In the genomic region with DNA sequence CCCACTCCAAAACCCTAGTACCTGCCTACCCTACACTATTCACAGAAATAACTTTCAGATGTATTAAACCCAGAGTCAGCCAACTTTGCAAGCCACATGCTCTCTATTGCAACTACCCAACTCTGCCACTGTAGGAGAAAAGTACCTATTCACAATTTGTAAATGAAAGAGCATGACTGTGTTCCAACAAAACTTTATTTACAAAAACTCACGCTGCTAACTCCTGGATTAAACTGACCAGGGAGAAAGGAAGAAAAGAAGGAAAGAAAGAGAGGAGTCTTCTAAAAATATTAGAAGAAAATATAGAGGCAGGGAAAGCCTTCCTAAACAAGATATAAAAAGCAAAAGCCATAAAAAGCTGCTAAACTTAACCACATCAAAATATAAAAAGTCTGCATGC, we compare ENCODE assay signal across 2 cellular contexts.
TF ChIP-seq lines count a peak whose summit lies in the region.

No MANE protein-coding gene starts in this region.

TF ChIP-seq in WTC11, 78 proteins besides CTCF, POLR2A, EP300 and RAD21:
- TF ChIP-seq NFE2L1 (CRISPR knock-in tag; IDR thresholded peaks at IDR 0.05) (no peak), JAZF1 (CRISPR knock-in tag; IDR thresholded peaks at IDR 0.05) (no peak), ETV6 (CRISPR knock-in tag; IDR thresholded peaks at IDR 0.05) (no peak), FOXK1 (CRISPR knock-in tag; IDR thresholded peaks at IDR 0.05) (no peak), NR3C1 (CRISPR knock-in tag; conservative IDR thresholded peaks at IDR 0.05; ENCODE audit: low read depth) (no peak), ELF4 (CRISPR knock-in tag; IDR thresholded peaks at IDR 0.05; ENCODE audit: low read depth) (no peak), ZNF416 (CRISPR knock-in tag; IDR thresholded peaks at IDR 0.05) (no peak), USF2 (CRISPR knock-in tag; IDR thresholded peaks at IDR 0.05) (no peak), TP53 (CRISPR knock-in tag; IDR thresholded peaks at IDR 0.05) (no peak)
- TF ChIP-seq, protein P1, sequence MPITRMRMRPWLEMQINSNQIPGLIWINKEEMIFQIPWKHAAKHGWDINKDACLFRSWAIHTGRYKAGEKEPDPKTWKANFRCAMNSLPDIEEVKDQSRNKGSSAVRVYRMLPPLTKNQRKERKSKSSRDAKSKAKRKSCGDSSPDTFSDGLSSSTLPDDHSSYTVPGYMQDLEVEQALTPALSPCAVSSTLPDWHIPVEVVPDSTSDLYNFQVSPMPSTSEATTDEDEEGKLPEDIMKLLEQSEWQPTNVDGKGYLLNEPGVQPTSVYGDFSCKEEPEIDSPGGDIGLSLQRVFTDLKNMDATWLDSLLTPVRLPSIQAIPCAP (CRISPR knock-in tag; IDR thresholded peaks at IDR 0.05), result no peak
- TF ChIP-seq, protein P2, sequence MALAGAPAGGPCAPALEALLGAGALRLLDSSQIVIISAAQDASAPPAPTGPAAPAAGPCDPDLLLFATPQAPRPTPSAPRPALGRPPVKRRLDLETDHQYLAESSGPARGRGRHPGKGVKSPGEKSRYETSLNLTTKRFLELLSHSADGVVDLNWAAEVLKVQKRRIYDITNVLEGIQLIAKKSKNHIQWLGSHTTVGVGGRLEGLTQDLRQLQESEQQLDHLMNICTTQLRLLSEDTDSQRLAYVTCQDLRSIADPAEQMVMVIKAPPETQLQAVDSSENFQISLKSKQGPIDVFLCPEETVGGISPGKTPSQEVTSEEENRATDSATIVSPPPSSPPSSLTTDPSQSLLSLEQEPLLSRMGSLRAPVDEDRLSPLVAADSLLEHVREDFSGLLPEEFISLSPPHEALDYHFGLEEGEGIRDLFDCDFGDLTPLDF (CRISPR knock-in tag; IDR thresholded peaks at IDR 0.05), result no peak
- TF ChIP-seq, protein P3, sequence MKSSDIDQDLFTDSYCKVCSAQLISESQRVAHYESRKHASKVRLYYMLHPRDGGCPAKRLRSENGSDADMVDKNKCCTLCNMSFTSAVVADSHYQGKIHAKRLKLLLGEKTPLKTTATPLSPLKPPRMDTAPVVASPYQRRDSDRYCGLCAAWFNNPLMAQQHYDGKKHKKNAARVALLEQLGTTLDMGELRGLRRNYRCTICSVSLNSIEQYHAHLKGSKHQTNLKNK (CRISPR knock-in tag; IDR thresholded peaks at IDR 0.05), result no peak
- TF ChIP-seq, protein P4, sequence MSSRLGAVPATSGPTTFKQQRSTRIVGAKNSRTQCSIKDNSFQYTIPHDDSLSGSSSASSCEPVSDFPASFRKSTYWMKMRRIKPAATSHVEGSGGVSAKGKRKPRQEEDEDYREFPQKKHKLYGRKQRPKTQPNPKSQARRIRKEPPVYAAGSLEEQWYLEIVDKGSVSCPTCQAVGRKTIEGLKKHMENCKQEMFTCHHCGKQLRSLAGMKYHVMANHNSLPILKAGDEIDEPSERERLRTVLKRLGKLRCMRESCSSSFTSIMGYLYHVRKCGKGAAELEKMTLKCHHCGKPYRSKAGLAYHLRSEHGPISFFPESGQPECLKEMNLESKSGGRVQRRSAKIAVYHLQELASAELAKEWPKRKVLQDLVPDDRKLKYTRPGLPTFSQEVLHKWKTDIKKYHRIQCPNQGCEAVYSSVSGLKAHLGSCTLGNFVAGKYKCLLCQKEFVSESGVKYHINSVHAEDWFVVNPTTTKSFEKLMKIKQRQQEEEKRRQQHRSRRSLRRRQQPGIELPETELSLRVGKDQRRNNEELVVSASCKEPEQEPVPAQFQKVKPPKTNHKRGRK (CRISPR knock-in tag; IDR thresholded peaks at IDR 0.05; ENCODE audit: borderline replicate concordance), result no peak

TF ChIP-seq in K562, 482 proteins besides CTCF, POLR2A, EP300 and RAD21:
- TF ChIP-seq, protein P5, sequence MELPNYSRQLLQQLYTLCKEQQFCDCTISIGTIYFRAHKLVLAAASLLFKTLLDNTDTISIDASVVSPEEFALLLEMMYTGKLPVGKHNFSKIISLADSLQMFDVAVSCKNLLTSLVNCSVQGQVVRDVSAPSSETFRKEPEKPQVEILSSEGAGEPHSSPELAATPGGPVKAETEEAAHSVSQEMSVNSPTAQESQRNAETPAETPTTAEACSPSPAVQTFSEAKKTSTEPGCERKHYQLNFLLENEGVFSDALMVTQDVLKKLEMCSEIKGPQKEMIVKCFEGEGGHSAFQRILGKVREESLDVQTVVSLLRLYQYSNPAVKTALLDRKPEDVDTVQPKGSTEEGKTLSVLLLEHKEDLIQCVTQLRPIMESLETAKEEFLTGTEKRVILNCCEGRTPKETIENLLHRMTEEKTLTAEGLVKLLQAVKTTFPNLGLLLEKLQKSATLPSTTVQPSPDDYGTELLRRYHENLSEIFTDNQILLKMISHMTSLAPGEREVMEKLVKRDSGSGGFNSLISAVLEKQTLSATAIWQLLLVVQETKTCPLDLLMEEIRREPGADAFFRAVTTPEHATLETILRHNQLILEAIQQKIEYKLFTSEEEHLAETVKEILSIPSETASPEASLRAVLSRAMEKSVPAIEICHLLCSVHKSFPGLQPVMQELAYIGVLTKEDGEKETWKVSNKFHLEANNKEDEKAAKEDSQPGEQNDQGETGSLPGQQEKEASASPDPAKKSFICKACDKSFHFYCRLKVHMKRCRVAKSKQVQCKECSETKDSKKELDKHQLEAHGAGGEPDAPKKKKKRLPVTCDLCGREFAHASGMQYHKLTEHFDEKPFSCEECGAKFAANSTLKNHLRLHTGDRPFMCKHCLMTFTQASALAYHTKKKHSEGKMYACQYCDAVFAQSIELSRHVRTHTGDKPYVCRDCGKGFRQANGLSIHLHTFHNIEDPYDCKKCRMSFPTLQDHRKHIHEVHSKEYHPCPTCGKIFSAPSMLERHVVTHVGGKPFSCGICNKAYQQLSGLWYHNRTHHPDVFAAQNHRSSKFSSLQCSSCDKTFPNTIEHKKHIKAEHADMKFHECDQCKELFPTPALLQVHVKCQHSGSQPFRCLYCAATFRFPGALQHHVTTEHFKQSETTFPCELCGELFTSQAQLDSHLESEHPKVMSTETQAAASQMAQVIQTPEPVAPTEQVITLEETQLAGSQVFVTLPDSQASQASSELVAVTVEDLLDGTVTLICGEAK (IDR thresholded peaks at IDR 0.05), result peak; percentile 68
- TF ChIP-seq, protein P5 (CRISPR knock-in tag; IDR thresholded peaks at IDR 0.05), result no peak
- TF ChIP-seq SNIP1 (IDR thresholded peaks at IDR 0.05; ENCODE audit: low read depth), result no peak
TF ChIP-seq in K562: peak in this region for 1.
